In genomic region chr3:140871022-140871421, GRCh38 we compare ENCODE assay signal across 31 cellular contexts.
DNase-seq lines count a peak whose midpoint lies in the region; ATAC-seq, FAIRE-seq and TF ChIP-seq lines count a peak whose summit lies in the region.
"Had no signal": no experiment of that assay in that cellular context is flagged by ENCODE, and none has a peak within 500 bp of the region (broad histone marks: within the 10 kb centered on the region; RNA-seq: fewer than 3 reads in every experiment).

No MANE protein-coding gene starts in this region.

- POLR2A ChIA-PET in HepG2 (lab: Yijun Ruan, JAX) = no interaction called here
- POLR2A ChIA-PET in HEK293 (lab: Yijun Ruan, JAX) = no interaction called here

- TF ChIP-seq CTCF in HepG2 (CRISPR knock-in tag; IDR thresholded peaks at IDR 0.05) = no peak
- no peak for TF ChIP-seq CTCF in right lobe of liver (IDR thresholded peaks at IDR 0.05)
- no peak for TF ChIP-seq CTCF in HEK293 (tag by site-specific recombination; IDR thresholded peaks at IDR 0.05)

- H3K9me3 ChIP-seq in HepG2 (ENCODE audit: low read length) = no peaks in the 10 kb centered on the region
- no peaks in the 10 kb centered on the region for H3K9me3 ChIP-seq in right lobe of liver
- no peaks in the 10 kb centered on the region for H3K9me3 ChIP-seq in HEK293 (ENCODE audit: control insufficient read depth, insufficient read depth, low read depth, low read length)
- H3K9me3 ChIP-seq: A549, BE2C, Caco-2 had no signal

- no peaks in the 10 kb centered on the region for H4K20me1 ChIP-seq in HepG2 (ENCODE audit: insufficient read depth, low read length)
- H4K20me1 ChIP-seq: BLaER1; BLaER1 treated with 17β-estradiol and CSF1 and Interleukin-3, amounts not matched to agents 10 nM and 100 nM had no signal

- no peak for FAIRE-seq in HepG2 (lab: Jason Lieb, UNC)
- FAIRE-seq: A204.1, A549, D721Med had no signal

- no peak overlapping the region for H3K4me3 ChIP-seq in HepG2 (replicated peaks in 1 of 3; ENCODE audit: insufficient read depth in 1 of 3, low read depth in 2 of 3, low read length in 3 of 3)
- no peak overlapping the region for H3K4me3 ChIP-seq in right lobe of liver
- no peak overlapping the region for H3K4me3 ChIP-seq in HEK293 (ENCODE audit: low read depth, low read length)
- H3K4me3 ChIP-seq: A549; BLaER1; BLaER1 treated with 17β-estradiol and CSF1 and Interleukin-3, amounts not matched to agents 10 nM and 100 nM had no signal

- H3K27ac ChIP-seq in HepG2 (ENCODE audit: extremely low read length, insufficient read depth, low read length) (no peak overlapping the region), right lobe of liver (no peak overlapping the region), HEK293 (ENCODE audit: extremely low read depth, low read depth, low read length) (no peak overlapping the region)
- H3K27ac ChIP-seq: 22Rv1; A549; BLaER1; BLaER1 treated with 17β-estradiol and CSF1 and Interleukin-3, amounts not matched to agents 10 nM and 100 nM; C4-2B had no signal

- TF ChIP-seq RAD21 in HepG2 (CRISPR knock-in tag; IDR thresholded peaks at IDR 0.05) = no peak

- H3K4me1 ChIP-seq in HepG2 (ENCODE audit: insufficient read depth, low read length) = no peaks in the 10 kb centered on the region
- no peaks in the 10 kb centered on the region for H3K4me1 ChIP-seq in right lobe of liver
- no peaks in the 10 kb centered on the region for H3K4me1 ChIP-seq in HEK293 (ENCODE audit: control insufficient read depth, insufficient read depth, low read length)
- H3K4me1 ChIP-seq: A549; BE2C; BLaER1; BLaER1 treated with 17β-estradiol and CSF1 and Interleukin-3, amounts not matched to agents 10 nM and 100 nM; Caco-2 had no signal

- no peak overlapping the region for H3K4me2 ChIP-seq in HepG2 (ENCODE audit: low read depth, low read length)
- H3K4me2 ChIP-seq: A549; BLaER1; BLaER1 treated with 17β-estradiol and CSF1 and Interleukin-3, amounts not matched to agents 10 nM and 100 nM had no signal

- TF ChIP-seq POLR2A in HepG2 (IDR thresholded peaks at IDR 0.05; ENCODE audit: insufficient read depth in 1 of 2, low read depth in 2 of 2, low read length in 2 of 2) (no peak), right lobe of liver (IDR thresholded peaks at IDR 0.05) (no peak)

- no peak for TF ChIP-seq EP300 in HepG2 (IDR thresholded peaks at IDR 0.05; ENCODE audit: low read depth in 2 of 2, low read length in 2 of 2)
- no peak for TF ChIP-seq EP300 in HepG2 (CRISPR knock-in tag; IDR thresholded peaks at IDR 0.05; ENCODE audit: borderline replicate concordance)

- BruUV-seq in HepG2 (replicated peaks; lab: Mats Ljungman, UMichigan) = no TSS peak

- in situ Hi-C loops in HepG2 (cut with HindIII; ENCODE audit: extremely low pct_ligation_motif_present, low pct_unique_long_range_greater_than_20kb) = loop anchor here (25.0 kb wide), 2 partner anchors 309 to 734 kb away; no protein-coding TSS in a partner anchor

- no peak overlapping the region for H2AFZ ChIP-seq in HepG2 (ENCODE audit: low read length)

- 25% methylated on average over 2 of the region's 2 CpGs for WGBS in HepG2 (ENCODE audit: low lambda C conversion rate)
- 61% methylated on average over 2 of the region's 2 CpGs for WGBS in right lobe of liver (ENCODE audit: insufficient coverage, low coverage, low lambda C conversion rate, missing lambda C conversion rate)

- DNase-seq in HepG2 (ENCODE audit: low spot score) = no peak
- DNase-seq in right lobe of liver = no peak
- DNase-seq in NCI-H128 (lab: John Stamatoyannopoulos, UW; ENCODE audit: unreplicated experiment) = no peak
- DNase-seq: 8988T; ACHN; AML-193; BE2C; C1 segment of cervical spinal cord; Caco-2; Calu3; CD4-positive, alpha-beta memory T cell; CD4-positive, alpha-beta T cell; CD4-positive, CD25-positive, alpha-beta regulatory T cell; CD8-positive, alpha-beta memory T cell; CD8-positive, alpha-beta T cell; COR-L47; DMS 273 treated with DMSO at 0.1 percent for 48 hours; DMS153; DMS53; DMS79; DMS79 treated with DMSO at 0.1 percent for 48 hours; DND-41; EL had no signal

- H3K27me3 ChIP-seq in HepG2 (ENCODE audit: control insufficient read depth in 1 of 2, insufficient read depth in 2 of 2, low read length in 2 of 2) (peaks cover 0 to 2% of the 10 kb centered on the region in 2 experiments; a peak in 1 of 5 replicates), right lobe of liver (no peaks in the 10 kb centered on the region)
- H3K27me3 ChIP-seq: BE2C; BLaER1; BLaER1 treated with 17β-estradiol and CSF1 and Interleukin-3, amounts not matched to agents 10 nM and 100 nM had no signal

- H3K79me2 ChIP-seq in HepG2 (ENCODE audit: insufficient read depth, low read length) = no peaks in the 10 kb centered on the region

- ATAC-seq in HepG2 (no peak), right lobe of liver (no peak)
- ATAC-seq: A549; CD8-positive, alpha-beta T cell had no signal

- intact Hi-C loops in HepG2 (cut with micrococcal nuclease; ENCODE audit: unreplicated experiment) (no loop called here), right lobe of liver (cut with DNase I) (no loop called here)

- H3K36me3 ChIP-seq in HepG2 (replicated peaks in 1 of 2; ENCODE audit: control insufficient read depth in 1 of 2, insufficient read depth in 2 of 2, low read length in 2 of 2) = no peaks in the 10 kb centered on the region
- no peaks in the 10 kb centered on the region for H3K36me3 ChIP-seq in right lobe of liver
- no peaks in the 10 kb centered on the region for H3K36me3 ChIP-seq in HEK293 (ENCODE audit: control insufficient read depth in 2 of 2, insufficient read depth in 1 of 2, low read length in 2 of 2)
- H3K36me3 ChIP-seq: BE2C; BLaER1; BLaER1 treated with 17β-estradiol and CSF1 and Interleukin-3, amounts not matched to agents 10 nM and 100 nM had no signal

- CTCF ChIA-PET in HepG2 (lab: Yijun Ruan, JAX; ENCODE audit: low intra/inter-chr PET ratio, low total read pairs) (no interaction called here), HEK293 (lab: Yijun Ruan, JAX) (no interaction called here)

- no peak overlapping the region for H3K9ac ChIP-seq in HepG2 (ENCODE audit: insufficient read depth, low read depth, low read length)
- H3K9ac ChIP-seq: BLaER1; BLaER1 treated with 17β-estradiol and CSF1 and Interleukin-3, amounts not matched to agents 10 nM and 100 nM had no signal

TF ChIP-seq in HepG2, 621 proteins besides CTCF, POLR2A, EP300 and RAD21:
- TF ChIP-seq ZNF709 (CRISPR knock-in tag; IDR thresholded peaks at IDR 0.05) (no peak), GFI1 (CRISPR knock-in tag; IDR thresholded peaks at IDR 0.05; ENCODE audit: borderline replicate concordance) (no peak), ATF7 (IDR thresholded peaks at IDR 0.05) (peak; percentile 68), ATF7 (CRISPR knock-in tag; IDR thresholded peaks at IDR 0.05) (no peak), U2AF1 (optimal IDR thresholded peaks at IDR 0.05; ENCODE audit: low read depth, low read length) (no peak), CREB1 (IDR thresholded peaks at IDR 0.05) (peak; percentile 57), CREB1 (CRISPR knock-in tag; IDR thresholded peaks at IDR 0.05) (no peak), KAT7 (CRISPR knock-in tag; IDR thresholded peaks at IDR 0.05; ENCODE audit: borderline replicate concordance) (no peak)

TF ChIP-seq in HEK293, 187 proteins besides CTCF, POLR2A, EP300 and RAD21:
- TF ChIP-seq ATF2 (tag by site-specific recombination; IDR thresholded peaks at IDR 0.05; ENCODE audit: low read depth) (0 out of 2 replicates have a peak, but pooled peaks have one; percentile 8), AEBP2 (tag by site-specific recombination; IDR thresholded peaks at IDR 0.05; ENCODE audit: borderline replicate concordance) (no peak), ZNF302 (tag by site-specific recombination; IDR thresholded peaks at IDR 0.05; ENCODE audit: low read depth) (no peak), ZNF426 (tag by site-specific recombination; IDR thresholded peaks at IDR 0.05) (no peak), ZNF132 (tag by site-specific recombination; IDR thresholded peaks at IDR 0.05; ENCODE audit: borderline replicate concordance) (no peak), ZNF175 (tag by site-specific recombination; IDR thresholded peaks at IDR 0.05) (no peak)

Comparison
In these comparisons a context has a peak if more than half of its experiments do, and no peak if none do; other contexts are left out.
1. Of the 63 proteins assayed by ChIP-seq in both HepG2 and HEK293: peak only in HepG2: none; only in HEK293: ATF2; in both: none; in neither: 62.